ENCODE assay signal across 11 cellular contexts in the genomic region with DNA sequence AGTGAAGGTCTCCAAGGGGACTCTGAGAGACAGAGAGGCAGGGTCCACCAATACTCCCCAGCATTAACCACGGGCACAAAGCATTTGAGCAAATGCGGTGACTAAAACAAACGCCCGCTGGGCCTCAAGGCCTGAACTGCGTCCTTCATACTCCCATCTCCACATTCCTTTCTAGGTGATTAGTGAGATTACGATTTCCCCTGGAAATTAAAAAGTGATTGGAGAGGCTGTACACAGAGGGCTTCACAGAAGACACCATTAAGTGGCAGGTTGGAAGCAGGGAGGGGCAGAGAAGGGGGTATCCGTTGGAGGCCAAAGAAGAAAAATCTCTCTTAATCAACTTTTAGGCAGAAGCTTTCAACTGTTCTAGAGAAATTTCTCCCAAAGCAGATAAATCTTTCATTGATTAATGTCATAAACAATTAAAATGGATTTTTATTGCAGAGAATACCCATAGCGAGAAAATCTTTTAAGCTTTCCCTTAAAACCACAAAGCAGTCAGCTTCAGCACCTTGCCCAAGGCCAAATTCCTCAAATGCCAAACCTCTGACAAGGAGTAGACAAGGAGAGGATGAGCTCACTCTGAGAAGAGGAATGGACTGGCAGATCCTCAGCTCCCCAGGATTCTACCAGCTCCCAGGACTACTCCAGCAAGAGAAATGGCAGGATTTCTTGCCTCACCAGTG. TPM values are rescaled to one million over a fixed set of nuclear protein-coding genes. Genes with fewer than 3 reads are reported as not detected.
DNase-seq lines count a peak whose midpoint lies in the region; ATAC-seq, FAIRE-seq and TF ChIP-seq lines count a peak whose summit lies in the region.
"Had no signal": no experiment of that assay in that cellular context is flagged by ENCODE, and none has a peak within 500 bp of the region (broad histone marks: within the 10 kb centered on the region; RNA-seq: fewer than 3 reads in every experiment).

No MANE protein-coding gene starts in this region.

- H3K4me3 ChIP-seq in A549 (peak overlapping the region; percentile 8; the same call in 1 of the 3 replicates), iPS-18a (ENCODE audit: low read length) (no peak overlapping the region)

- no peaks in the 10 kb centered on the region for H3K27me3 ChIP-seq in iPS-18a (ENCODE audit: control insufficient read depth, insufficient read depth, low read length)
- H3K27me3 ChIP-seq in CD4-positive, alpha-beta T cell (ENCODE audit: control insufficient read depth, insufficient read depth, low read length): no peaks in the 10 kb centered on the region

- TF ChIP-seq RAD21 in A549 (conservative IDR thresholded peaks at IDR 0.05 in 1 of 2, IDR thresholded peaks at IDR 0.05 in 1 of 2): 0 out of 5 replicates have a peak, but pooled peaks of 1 of the 2 experiments have one; percentile 10

- no peak overlapping the region for H3K9ac ChIP-seq in iPS-18a (ENCODE audit: low read length)

- FAIRE-seq in A549 (lab: Jason Lieb, UNC): peak; percentile 23
- FAIRE-seq: D721Med had no signal

- POLR2A ChIA-PET in A549 (lab: Yijun Ruan, JAX): interaction anchor here (0.7 to 0.9 kb wide), 2 partner anchors 13 to 39 kb away, joined by 3 to 5 read pairs; a partner anchor contains a TSS
- POLR2A ChIA-PET in CD4-positive, alpha-beta T cell (lab: Charles Lee): no interaction called here

- intact Hi-C loops in CD4-positive, alpha-beta T cell (cut with DNase I, micrococcal nuclease): no loop called here

- H3K4me1 ChIP-seq in A549 (peaks cover 26% of the 10 kb centered on the region), iPS-18a (ENCODE audit: control insufficient read depth, low read depth, low read length) (peaks cover 9% of the 10 kb centered on the region)

- WGBS in A549 (ENCODE audit: missing lambda C conversion rate): 5% methylated on average over 8 of the region's 8 CpGs

- H3K4me2 ChIP-seq in A549: no peak overlapping the region

- H3K4me3 Mint-ChIP-seq in CD4-positive, alpha-beta T cell: no peak overlapping the region

- H3K36me3 Mint-ChIP-seq in CD4-positive, alpha-beta T cell (ENCODE audit: low read depth): no peaks in the 10 kb centered on the region

- H3K36me3 ChIP-seq in iPS-18a (ENCODE audit: control insufficient read depth, low read depth, low read length): no peaks in the 10 kb centered on the region

- no peaks in the 10 kb centered on the region for H3K9me3 Mint-ChIP-seq in CD4-positive, alpha-beta T cell

- CTCF ChIA-PET in A549 (lab: Yijun Ruan, JAX): interaction anchor here (1.3 to 2.3 kb wide), 4 partner anchors 14 to 163 kb away, joined by 3 to 8 read pairs (median 6); no protein-coding TSS in a partner anchor
- CTCF ChIA-PET in CD4-positive, alpha-beta T cell (lab: Charles Lee): no interaction called here

- ATAC-seq in A549 (peak in 1 of 2 experiments; percentile 99; a peak in 4 of 6 replicates), GM21390 (IDR thresholded peaks at IDR 0.05; ENCODE audit: unreplicated experiment) (no peak)
- ATAC-seq in CD4-positive, alpha-beta T cell (ENCODE audit: poor library complexity): no peak

- H3K27ac ChIP-seq in A549: no peak overlapping the region
- H3K27ac ChIP-seq in iPS-18a (ENCODE audit: low read length): peak overlapping the region; percentile 2
- H3K27ac ChIP-seq in CD4-positive, alpha-beta T cell (ENCODE audit: low read depth, low read length): no peak overlapping the region

- TF ChIP-seq CTCF in A549 (IDR thresholded peaks at IDR 0.05): no peak
- no peak for TF ChIP-seq CTCF in CD4-positive, alpha-beta T cell (IDR thresholded peaks at IDR 0.05)

- no peaks in the 10 kb centered on the region for H3K27me3 Mint-ChIP-seq in CD4-positive, alpha-beta T cell

- no peaks in the 10 kb centered on the region for H3K4me1 Mint-ChIP-seq in CD4-positive, alpha-beta T cell (ENCODE audit: low read depth)

- H3K9me3 ChIP-seq in A549: no peaks in the 10 kb centered on the region
- H3K9me3 ChIP-seq in iPS-18a (ENCODE audit: control insufficient read depth, low read depth, low read length): no peaks in the 10 kb centered on the region
- H3K9me3 ChIP-seq in CD4-positive, alpha-beta T cell (ENCODE audit: control insufficient read depth, low read length): no peaks in the 10 kb centered on the region

- H3K27ac Mint-ChIP-seq in CD4-positive, alpha-beta T cell: no peak overlapping the region

- DNase-seq in A549 (ENCODE audit: low read depth in 1 of 2, low spot score in 1 of 2) (peak; percentile 87), HPDE6-E6E7 (ENCODE audit: extremely low spot score) (peak; percentile 93), astrocyte of the hippocampus (ENCODE audit: low read depth, low spot score) (peak; percentile 96), germinal center (ENCODE audit: low spot score) (no peak), NCI-H524 (lab: John Stamatoyannopoulos, UW) (no peak)
- DNase-seq in CD4-positive, alpha-beta T cell: no peak
- DNase-seq: effector memory CD4-positive, alpha-beta T cell; NCI-H1092 treated with DMSO at 0.1 percent for 48 hours had no signal

- no peak for TF ChIP-seq POLR2A in A549 (IDR thresholded peaks at IDR 0.05; ENCODE audit: low read length)

- peak; percentile 14 to 23; a peak in 1 of 5 replicates for TF ChIP-seq EP300 in A549 (IDR thresholded peaks at IDR 0.05)

TF ChIP-seq in A549, 52 proteins besides CTCF, POLR2A, EP300 and RAD21:
- TF ChIP-seq FOSL2 (IDR thresholded peaks at IDR 0.05) (0 out of 2 replicates have a peak, but pooled peaks have one; percentile 27), FOSL2 (CRISPR knock-in tag; IDR thresholded peaks at IDR 0.05) (peak; percentile 67), JUNB (IDR thresholded peaks at IDR 0.05) (peak; percentile 61), CBX2 (IDR thresholded peaks at IDR 0.05; ENCODE audit: borderline replicate concordance, low read depth) (no peak), JUN (IDR thresholded peaks at IDR 0.05) (peak in 1 of 2 experiments; percentile 43; a peak in 1 of 5 replicates), GATA3 (IDR thresholded peaks at IDR 0.05; ENCODE audit: borderline replicate concordance) (peak; percentile 48; the same call in 1 of the 2 replicates)
- TF ChIP-seq, protein P1, sequence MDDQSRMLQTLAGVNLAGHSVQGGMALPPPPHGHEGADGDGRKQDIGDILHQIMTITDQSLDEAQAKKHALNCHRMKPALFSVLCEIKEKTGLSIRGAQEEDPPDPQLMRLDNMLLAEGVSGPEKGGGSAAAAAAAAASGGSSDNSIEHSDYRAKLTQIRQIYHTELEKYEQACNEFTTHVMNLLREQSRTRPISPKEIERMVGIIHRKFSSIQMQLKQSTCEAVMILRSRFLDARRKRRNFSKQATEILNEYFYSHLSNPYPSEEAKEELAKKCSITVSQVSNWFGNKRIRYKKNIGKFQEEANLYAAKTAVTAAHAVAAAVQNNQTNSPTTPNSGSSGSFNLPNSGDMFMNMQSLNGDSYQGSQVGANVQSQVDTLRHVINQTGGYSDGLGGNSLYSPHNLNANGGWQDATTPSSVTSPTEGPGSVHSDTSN (IDR thresholded peaks at IDR 0.05): no peak

RNA-seq across cellular contexts. Expression of a gene that starts 38.2 kb away (rescaled TPM):
- 6.6 and 7.5 TPM in 2 replicates for polyA plus RNA-seq in A549 (2011; rRNA removed)
- polyA plus RNA-seq in A549 (2012; cell fraction: cytosol; rRNA removed): 3.3 and 4.3 TPM in 2 replicates
- 4.5 and 5.0 TPM in 2 replicates for polyA plus RNA-seq in A549 (2012; cell fraction: nucleus; rRNA removed)
- 4.8 to 5.5 TPM (median 5.4 TPM) in 3 replicates for polyA plus RNA-seq in A549 (2017; fragmentation: RNase III; extraction: RNeasy Plus Mini Kit Qiagen cat#74134 plus additional on column Dnase treatment)
- 12.8 and 14.4 TPM in 2 replicates for polyA minus RNA-seq in A549 (2011; rRNA and poly(A)+ RNA removed)
- under 1 TPM; 0.77 to 0.78 TPM for total RNA-seq in CD4-positive, alpha-beta T cell

Comparison
In these comparisons a context has a peak if more than half of its experiments do, and no peak if none do; other contexts are left out.
1. DNase-seq: peak in A549 (2 of 2), HPDE6-E6E7 (single experiment) and astrocyte of the hippocampus (single experiment); none in CD4-positive, alpha-beta T cell (0 of 10), germinal center (single experiment) and NCI-H524 (0 of 2).